In genomic region chr6:117907600-117908245, GRCh38 we compare ENCODE assay signal across 9 cellular contexts. TPM values are rescaled to one million over a fixed set of nuclear protein-coding genes. Genes with fewer than 3 reads are reported as not detected.
A peak's percentile ranks its signal among the peaks of the same experiment; 100 is the strongest.
DNase-seq lines count a peak whose midpoint lies in the region; ATAC-seq and TF ChIP-seq lines count a peak whose summit lies in the region.
"Had no signal": no experiment of that assay in that cellular context is flagged by ENCODE, and none has a peak within 500 bp of the region (broad histone marks: within the 10 kb centered on the region; RNA-seq: fewer than 3 reads in every experiment).

No MANE protein-coding gene starts in this region.

- H3K9me2 ChIP-seq in SK-N-SH, result no peaks in the 10 kb centered on the region

- no peaks in the 10 kb centered on the region for H3K36me3 ChIP-seq in SK-N-SH (replicated peaks in 1 of 2; ENCODE audit: control insufficient read depth in 1 of 2, insufficient read depth in 2 of 2, low read length in 1 of 2)

- no peaks in the 10 kb centered on the region for H3K79me2 ChIP-seq in SK-N-SH (ENCODE audit: insufficient read depth)

- H3K4me2 ChIP-seq in SK-N-SH, result peak overlapping the region; percentile 72

- WGBS in SK-N-SH (ENCODE audit: low lambda C conversion rate), result 3% methylated on average over 6 of the region's 82 CpGs

- H3F3A ChIP-seq in SK-N-SH (replicated peaks; ENCODE audit: insufficient read depth), result no peaks in the 10 kb centered on the region

- TF ChIP-seq EP300 in SK-N-SH (IDR thresholded peaks at IDR 0.05; ENCODE audit: borderline replicate concordance in 1 of 2, low read depth in 1 of 2, low read length in 1 of 2), result no peak

- CTCF ChIA-PET in SK-N-SH (lab: Yijun Ruan, JAX), result interaction anchor here (0.7 to 1.4 kb wide), 6 partner anchors 12 to 86 kb away, joined by 3 to 5 read pairs (median 3); no protein-coding TSS in a partner anchor

- TF ChIP-seq CTCF in SK-N-SH (IDR thresholded peaks at IDR 0.05), result no peak

- no peaks in the 10 kb centered on the region for H3K36me3 Mint-ChIP-seq in effector memory CD8-positive, alpha-beta T cell (ENCODE audit: insufficient read depth)

- H3K4me3 Mint-ChIP-seq in effector memory CD8-positive, alpha-beta T cell, result no peak overlapping the region

- no peaks in the 10 kb centered on the region for H3K9me3 ChIP-seq in SK-N-SH

- intact Hi-C loops in left ventricle myocardium superior (cut with micrococcal nuclease), result no loop called here

- no peaks in the 10 kb centered on the region for H3K9me3 Mint-ChIP-seq in effector memory CD8-positive, alpha-beta T cell

- H4K20me1 ChIP-seq in SK-N-SH (ENCODE audit: insufficient read depth), result no peaks in the 10 kb centered on the region

- TF ChIP-seq RAD21 in SK-N-SH (IDR thresholded peaks at IDR 0.05; ENCODE audit: low read length), result no peak

- H3K4me1 Mint-ChIP-seq in effector memory CD8-positive, alpha-beta T cell (ENCODE audit: low read depth in 2 of 2), result peaks cover 0 to 7% of the 10 kb centered on the region in 2 donors

- no peaks in the 10 kb centered on the region; a peak in 1 of 4 replicates for H3K4me1 ChIP-seq in SK-N-SH (ENCODE audit: control insufficient read depth in 1 of 2, insufficient read depth in 2 of 2, low read depth in 1 of 2, low read length in 1 of 2)

- peak; percentile 69 for DNase-seq in SK-N-SH
- no peak for DNase-seq in left ventricle myocardium superior
- no peak for DNase-seq in skeletal muscle cell (ENCODE audit: low read depth)
- no peak for DNase-seq in glomerular visceral epithelial cell (ENCODE audit: extremely low spot score)
- DNase-seq in effector memory CD8-positive, alpha-beta T cell, result no peak
- DNase-seq in activated gamma-delta T cell (lab: John Stamatoyannopoulos, UW), result no peak

- H3K27ac ChIP-seq in SK-N-SH (ENCODE audit: low read depth in 2 of 2, low read length in 1 of 2), result no peak overlapping the region

- no peak overlapping the region for H3K9ac ChIP-seq in SK-N-SH

- H2AFZ ChIP-seq in SK-N-SH (ENCODE audit: low read depth), result 0 out of 2 replicates have a peak overlapping the region, but pooled peaks have one; percentile 11

- H3K27ac Mint-ChIP-seq in effector memory CD8-positive, alpha-beta T cell, result no peak overlapping the region
- H3K27ac Mint-ChIP-seq: naive thymus-derived CD8-positive, alpha-beta T cell had no signal

- H3K27me3 Mint-ChIP-seq in effector memory CD8-positive, alpha-beta T cell, result peaks cover 48 to 62% of the 10 kb centered on the region in 2 donors

- ATAC-seq in GM18511 (IDR thresholded peaks at IDR 0.05; ENCODE audit: unreplicated experiment) (peak; percentile 25), HG02678 (IDR thresholded peaks at IDR 0.05; ENCODE audit: unreplicated experiment) (peak; percentile 13), left ventricle myocardium superior (peak; percentile 48)
- ATAC-seq in effector memory CD8-positive, alpha-beta T cell (replicated peaks), result no peak

- H3K4me3 ChIP-seq in SK-N-SH (ENCODE audit: low read depth in 2 of 2, low read length in 1 of 2), result peak overlapping the region; percentile 32 to 49
- H3K4me3 ChIP-seq in skeletal muscle cell (ENCODE audit: low read depth, low read length), result peak overlapping the region; percentile 43

- H3K27me3 ChIP-seq in SK-N-SH (ENCODE audit: insufficient read depth), result peaks cover 19% of the 10 kb centered on the region

- POLR2A ChIA-PET in SK-N-SH (lab: Yijun Ruan, JAX), result no interaction called here

TF ChIP-seq in SK-N-SH, 30 proteins besides CTCF, POLR2A, EP300 and RAD21:
- TF ChIP-seq ELF1 (IDR thresholded peaks at IDR 0.05) (no peak), JUND (IDR thresholded peaks at IDR 0.05) (no peak)
- TF ChIP-seq, protein P1, sequence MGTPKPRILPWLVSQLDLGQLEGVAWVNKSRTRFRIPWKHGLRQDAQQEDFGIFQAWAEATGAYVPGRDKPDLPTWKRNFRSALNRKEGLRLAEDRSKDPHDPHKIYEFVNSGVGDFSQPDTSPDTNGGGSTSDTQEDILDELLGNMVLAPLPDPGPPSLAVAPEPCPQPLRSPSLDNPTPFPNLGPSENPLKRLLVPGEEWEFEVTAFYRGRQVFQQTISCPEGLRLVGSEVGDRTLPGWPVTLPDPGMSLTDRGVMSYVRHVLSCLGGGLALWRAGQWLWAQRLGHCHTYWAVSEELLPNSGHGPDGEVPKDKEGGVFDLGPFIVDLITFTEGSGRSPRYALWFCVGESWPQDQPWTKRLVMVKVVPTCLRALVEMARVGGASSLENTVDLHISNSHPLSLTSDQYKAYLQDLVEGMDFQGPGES (IDR thresholded peaks at IDR 0.05; ENCODE audit: low read depth, low read length), result no peak

RNA-seq across cellular contexts. Expression of gene SLC35F1, which starts 0.7 kb away (rescaled TPM):
- under 0.01 TPM in 1 of 2 replicates, not detected in the other for polyA plus RNA-seq in SK-N-SH (2012; rRNA removed)
- polyA plus RNA-seq in SK-N-SH (2012; cell fraction: cytosol; rRNA removed), result 0.01 TPM in 1 of 2 replicates, not detected in the other
- 0.01 TPM in 1 of 2 replicates, not detected in the other for polyA plus RNA-seq in SK-N-SH (2012; cell fraction: nucleus; rRNA removed)
- total RNA-seq in left ventricle myocardium superior, result 6.7 TPM
- total RNA-seq: naive thymus-derived CD8-positive, alpha-beta T cell had no signal
- polyA plus RNA-seq: naive thymus-derived CD8-positive, alpha-beta T cell had no signal
